Comparison of ENCODE assay signal across 1 cellular context in genomic region chr19:11599704-11600103, GRCh38.
A peak's percentile ranks its signal among the peaks of the same experiment; 100 is the strongest.
TF ChIP-seq lines count a peak whose summit lies in the region.

No MANE protein-coding gene starts in this region.

TF ChIP-seq in GM12878, 131 proteins besides CTCF, POLR2A, EP300 and RAD21:
- TF ChIP-seq SPI1 (IDR thresholded peaks at IDR 0.05; ENCODE audit: borderline replicate concordance, insufficient read depth, low read depth, low read length): peak; percentile 7; the same call in 1 of the 2 replicates
- TF ChIP-seq, protein P1, sequence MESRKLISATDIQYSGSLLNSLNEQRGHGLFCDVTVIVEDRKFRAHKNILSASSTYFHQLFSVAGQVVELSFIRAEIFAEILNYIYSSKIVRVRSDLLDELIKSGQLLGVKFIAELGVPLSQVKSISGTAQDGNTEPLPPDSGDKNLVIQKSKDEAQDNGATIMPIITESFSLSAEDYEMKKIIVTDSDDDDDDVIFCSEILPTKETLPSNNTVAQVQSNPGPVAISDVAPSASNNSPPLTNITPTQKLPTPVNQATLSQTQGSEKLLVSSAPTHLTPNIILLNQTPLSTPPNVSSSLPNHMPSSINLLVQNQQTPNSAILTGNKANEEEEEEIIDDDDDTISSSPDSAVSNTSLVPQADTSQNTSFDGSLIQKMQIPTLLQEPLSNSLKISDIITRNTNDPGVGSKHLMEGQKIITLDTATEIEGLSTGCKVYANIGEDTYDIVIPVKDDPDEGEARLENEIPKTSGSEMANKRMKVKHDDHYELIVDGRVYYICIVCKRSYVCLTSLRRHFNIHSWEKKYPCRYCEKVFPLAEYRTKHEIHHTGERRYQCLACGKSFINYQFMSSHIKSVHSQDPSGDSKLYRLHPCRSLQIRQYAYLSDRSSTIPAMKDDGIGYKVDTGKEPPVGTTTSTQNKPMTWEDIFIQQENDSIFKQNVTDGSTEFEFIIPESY (IDR thresholded peaks at IDR 0.05): 0 out of 2 replicates have a peak, but pooled peaks have one; percentile 4
